8 cellular contexts compared by ENCODE assay signal in genomic region chr2:10448208-10448645, GRCh38. TPM values are rescaled to one million over a fixed set of nuclear protein-coding genes. Genes with fewer than 3 reads are reported as not detected.
DNase-seq lines count a peak whose midpoint lies in the region; ATAC-seq lines count a peak whose summit lies in the region.

TSS of gene ODC1 (minus strand) at chr2:10448327. CDS start at chr2:10445032, 3,295 bp downstream.

- DNase-seq in AML-193 (lab: John Stamatoyannopoulos, UW), result peak; percentile 94 to 96
- peak; percentile 79 for DNase-seq in GM19240 (ENCODE audit: insufficient read length, low spot score)
- peak; percentile 91 to 98 for DNase-seq in NCI-H524 (lab: John Stamatoyannopoulos, UW)
- DNase-seq in activated CD4-positive, alpha-beta T cell treated with anti-CD3 and anti-CD28 coated beads for 36 hours, result peak; percentile 97
- DNase-seq in left lobe of liver (ENCODE audit: low spot score), result peak; percentile 96
- DNase-seq in stimulated activated CD4-positive, alpha-beta T cell treated with anti-CD3 and anti-CD28 coated beads, Interleukin-2, amount 100 ng/mL, for 4 hours (ENCODE audit: low read depth), result peak; percentile 99

- H3K4me3 Mint-ChIP-seq in activated CD4-positive, alpha-beta T cell treated with anti-CD3 and anti-CD28 coated beads for 36 hours, result peak within 1 kb of the TSS; percentile 85

- peaks cover 51% of the 10 kb centered on the region for H3K4me1 Mint-ChIP-seq in activated CD4-positive, alpha-beta T cell treated with anti-CD3 and anti-CD28 coated beads for 36 hours

- H3K36me3 Mint-ChIP-seq in activated CD4-positive, alpha-beta T cell treated with anti-CD3 and anti-CD28 coated beads for 36 hours (ENCODE audit: low read depth), result peaks cover 35% of the 10 kb centered on the region

- H3K27me3 Mint-ChIP-seq in activated CD4-positive, alpha-beta T cell treated with anti-CD3 and anti-CD28 coated beads for 36 hours, result no peaks in the 10 kb centered on the region

- H3K27ac ChIP-seq in cingulate gyrus (ENCODE audit: low read depth, low read length), result peak within 1 kb of the TSS; percentile 88

- peak within 1 kb of the TSS; percentile 95 for H3K27ac Mint-ChIP-seq in activated CD4-positive, alpha-beta T cell treated with anti-CD3 and anti-CD28 coated beads for 36 hours

- POLR2A ChIA-PET in activated CD4-positive, alpha-beta T cell treated with anti-CD3 and anti-CD28 coated beads for 36 hours (lab: Charles Lee), result interaction anchor here (0.6 to 2.1 kb wide), 18 partner anchors 9 to 893 kb away, joined by 3 to 11 read pairs (median 4); partner anchors contain the start of gene ADAM17

- CTCF ChIA-PET in activated CD4-positive, alpha-beta T cell treated with anti-CD3 and anti-CD28 coated beads for 36 hours (lab: Charles Lee), result interaction anchor here (0.6 to 2.2 kb wide), 7 partner anchors 11 to 327 kb away, joined by 3 to 12 read pairs (median 3); no protein-coding TSS in a partner anchor

- ATAC-seq in HG03457 (IDR thresholded peaks at IDR 0.05; ENCODE audit: unreplicated experiment), result peak; percentile 57
- peak; percentile 74 for ATAC-seq in activated CD4-positive, alpha-beta T cell treated with anti-CD3 and anti-CD28 coated beads for 36 hours
- peak; percentile 70 for ATAC-seq in left lobe of liver

- H3K9me3 Mint-ChIP-seq in activated CD4-positive, alpha-beta T cell treated with anti-CD3 and anti-CD28 coated beads for 36 hours (ENCODE audit: low read depth), result no peaks in the 10 kb centered on the region

- intact Hi-C loops in activated CD4-positive, alpha-beta T cell treated with anti-CD3 and anti-CD28 coated beads for 36 hours (cut with DNase I, micrococcal nuclease), result loop anchor here (1.0 to 10.0 kb wide), 22 partner anchors 40 to 1766 kb away; partner anchors contain the start of genes HPCAL1 (in 2 of the 2), ADAM17 (in 1 of the 2), CPSF3 (in 1 of the 2) and E2F6 (in 1 of the 2)

RNA-seq across cellular contexts. Expression of gene ODC1, which starts in this region (rescaled TPM):
- 100 to 1,000 TPM; 158 to 170 TPM for total RNA-seq in activated CD4-positive, alpha-beta T cell treated with anti-CD3 and anti-CD28 coated beads for 36 hours
- total RNA-seq in left lobe of liver, result 16.2 TPM

Comparison
In these comparisons a context has a peak if more than half of its experiments do, and no peak if none do; other contexts are left out.
1. Peak in every context shown above with its lines: DNase-seq, ATAC-seq and H3K27ac ChIP-seq.